ENCODE assay signal across 9 cellular contexts in the genomic region with DNA sequence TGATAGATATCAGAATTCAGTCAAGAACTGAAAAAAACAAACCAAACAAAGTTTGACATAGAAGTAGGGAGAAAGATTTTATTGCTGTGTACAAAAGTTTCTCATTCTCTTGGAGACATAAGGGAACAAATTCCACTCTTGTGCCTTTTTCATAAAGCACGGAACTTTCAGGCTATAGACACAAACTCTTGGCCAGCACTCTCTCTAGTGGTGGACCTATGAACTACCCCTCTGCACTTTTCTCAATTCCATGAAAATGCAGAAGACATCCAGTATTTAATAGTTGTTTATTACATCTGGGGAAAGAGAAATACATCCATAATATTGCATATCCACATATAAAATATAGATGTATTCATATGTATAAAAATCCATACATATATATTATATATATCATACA.
A peak's percentile ranks its signal among the peaks of the same experiment; 100 is the strongest.
DNase-seq lines count a peak whose midpoint lies in the region; ATAC-seq, FAIRE-seq and TF ChIP-seq lines count a peak whose summit lies in the region.
"Had no signal": no experiment of that assay in that cellular context is flagged by ENCODE, and none has a peak within 500 bp of the region (broad histone marks: within the 10 kb centered on the region; RNA-seq: fewer than 3 reads in every experiment).

No MANE protein-coding gene starts in this region.

- no peaks in the 10 kb centered on the region for H3K79me2 ChIP-seq in endothelial cell of umbilical vein (ENCODE audit: control insufficient read depth, insufficient read depth, low read length)

- no peaks in the 10 kb centered on the region for H3K4me1 Mint-ChIP-seq in nephron progenitor cell

- no peak overlapping the region; the same call in 2 of the 3 replicates for H3K4me2 ChIP-seq in A549
- no peak overlapping the region for H3K4me2 ChIP-seq in endothelial cell of umbilical vein (ENCODE audit: insufficient read depth, low read length)

- CTCF ChIA-PET in A549 (lab: Yijun Ruan, JAX) = no interaction called here
- CTCF ChIA-PET in endothelial cell of umbilical vein (lab: Charles Lee) = interaction anchor here (0.8 to 1.9 kb wide), 7 partner anchors 10 to 296 kb away, joined by 3 to 7 read pairs (median 4); partner anchors contain the start of gene HS3ST1

- FAIRE-seq in A549 (lab: Jason Lieb, UNC) = no peak
- FAIRE-seq in endothelial cell of umbilical vein (lab: Jason Lieb, UNC) = peak; percentile 59

- POLR2A ChIA-PET in A549 (lab: Yijun Ruan, JAX) (no interaction called here), endothelial cell of umbilical vein (lab: Charles Lee) (no interaction called here)

- ATAC-seq in A549 (no peak), HG02610 (IDR thresholded peaks at IDR 0.05; ENCODE audit: unreplicated experiment) (no peak)
- ATAC-seq: activated T-cell treated with anti-CD3 and anti-CD28 coated beads, Interleukin-2, amount 50 U/mL, for 72 hours had no signal

- no peak overlapping the region for H3K4me3 ChIP-seq in A549
- no peak overlapping the region for H3K4me3 ChIP-seq in endothelial cell of umbilical vein (replicated peaks in 1 of 3; ENCODE audit: insufficient read depth in 1 of 3, low read depth in 1 of 3, low read length in 3 of 3)

- H3K9ac ChIP-seq in endothelial cell of umbilical vein (replicated peaks; ENCODE audit: extremely low read depth, insufficient read depth, low read length) = no peak overlapping the region

- DNase-seq in A549 (ENCODE audit: low read depth in 1 of 2, low spot score in 1 of 2) (peak; percentile 2 to 21), GM13976 (ENCODE audit: low spot score) (peak; percentile 30), NCI-H2196 treated with DMSO at 0.1 percent for 48 hours (lab: John Stamatoyannopoulos, UW; ENCODE audit: unreplicated experiment) (peak; percentile 12), endothelial cell of umbilical vein (ENCODE audit: low read depth, low spot score) (peak; percentile 62), nephron progenitor cell (no peak), NK-92 (lab: John Stamatoyannopoulos, UW; ENCODE audit: unreplicated experiment) (no peak)
- no peak for DNase-seq in stimulated activated CD4-positive, alpha-beta T cell treated with anti-CD3 and anti-CD28 coated beads, Interleukin-2, amount 100 ng/mL, for 24 hours

- no peak overlapping the region for H3K4me3 Mint-ChIP-seq in nephron progenitor cell
- H3K4me3 Mint-ChIP-seq: activated T-cell treated with anti-CD3 and anti-CD28 coated beads, Interleukin-2, amount 50 U/mL, for 72 hours had no signal

- H4K20me1 ChIP-seq in endothelial cell of umbilical vein (replicated peaks; ENCODE audit: control insufficient read depth, extremely low read depth, insufficient read depth, low read length) = no peaks in the 10 kb centered on the region

- in situ Hi-C loops in GM13976 (cut with MboI; ENCODE audit: low sequenced_read_pairs, unreplicated experiment) = loop anchor here (25.0 kb wide), 1 partner anchor 1133 kb away; no protein-coding TSS in a partner anchor

- BruUV-seq in endothelial cell of umbilical vein (replicated peaks; lab: Mats Ljungman, UMichigan) = no TSS peak

- intact Hi-C loops in endothelial cell of umbilical vein (cut with micrococcal nuclease) = loop anchor here (1.0 to 5.0 kb wide), 5 partner anchors 98 to 1166 kb away; no protein-coding TSS in a partner anchor

- TF ChIP-seq POLR2A in A549 (IDR thresholded peaks at IDR 0.05; ENCODE audit: low read length) (no peak), endothelial cell of umbilical vein (IDR thresholded peaks at IDR 0.05; ENCODE audit: low read depth, low read length) (no peak)

- no peaks in the 10 kb centered on the region for H3K36me3 ChIP-seq in endothelial cell of umbilical vein (ENCODE audit: control insufficient read depth in 2 of 2, extremely low read depth in 1 of 2, insufficient read depth in 2 of 2, low read length in 2 of 2)

- H3K9me3 ChIP-seq in A549 (no peaks in the 10 kb centered on the region), endothelial cell of umbilical vein (replicated peaks; ENCODE audit: control insufficient read depth, insufficient read depth, low read length) (no peaks in the 10 kb centered on the region)

- no peaks in the 10 kb centered on the region for H3K9me1 ChIP-seq in endothelial cell of umbilical vein (replicated peaks; ENCODE audit: control insufficient read depth, extremely low read depth, insufficient read depth, low read length)

- H3K4me1 ChIP-seq in A549 = no peaks in the 10 kb centered on the region
- peaks cover 9% of the 10 kb centered on the region for H3K4me1 ChIP-seq in endothelial cell of umbilical vein (ENCODE audit: control insufficient read depth, extremely low read depth, insufficient read depth, low read length)

- H3K27ac ChIP-seq in A549 (0 out of 6 replicates have a peak overlapping the region, but pooled peaks have one; percentile 16 to 28), endothelial cell of umbilical vein (ENCODE audit: insufficient read depth, low read depth, low read length) (no peak overlapping the region)

- H2AFZ ChIP-seq in endothelial cell of umbilical vein (ENCODE audit: low read depth, low read length) = no peak overlapping the region

- peak; percentile 57 to 64 for TF ChIP-seq RAD21 in A549 (conservative IDR thresholded peaks at IDR 0.05 in 1 of 2, IDR thresholded peaks at IDR 0.05 in 1 of 2)

- peaks cover 4% of the 10 kb centered on the region for H3K27me3 Mint-ChIP-seq in nephron progenitor cell (ENCODE audit: low read depth, poor library complexity)

- no peaks in the 10 kb centered on the region for H3K27me3 ChIP-seq in endothelial cell of umbilical vein (ENCODE audit: control insufficient read depth in 2 of 2, insufficient read depth in 2 of 2, low read length in 2 of 2)

- TF ChIP-seq EP300 in A549 (IDR thresholded peaks at IDR 0.05) = no peak

- H3K36me3 Mint-ChIP-seq in nephron progenitor cell (ENCODE audit: low read depth) = no peaks in the 10 kb centered on the region

- no peak overlapping the region for H3K27ac Mint-ChIP-seq in nephron progenitor cell
- H3K27ac Mint-ChIP-seq: activated T-cell treated with anti-CD3 and anti-CD28 coated beads, Interleukin-2, amount 50 U/mL, for 72 hours had no signal

- dilution Hi-C loops in endothelial cell of umbilical vein (cut with MboI; ENCODE audit: extremely low pct_ligation_motif_present, low sequenced_read_pairs) = no loop called here

- WGBS in A549 (ENCODE audit: missing lambda C conversion rate) = 5% methylated on average over 1 of the region's 1 CpG

- H3K9me3 Mint-ChIP-seq in nephron progenitor cell = no peaks in the 10 kb centered on the region

- TF ChIP-seq CTCF in A549 (IDR thresholded peaks at IDR 0.05) (peak; percentile 38; the same call in 2 of the 3 replicates), GM13976 (IDR thresholded peaks at IDR 0.05; ENCODE audit: borderline replicate concordance, control extremely low read depth, extremely low read depth, insufficient read depth, missing control alignments) (peak; percentile 10), endothelial cell of umbilical vein (IDR thresholded peaks at IDR 0.05; ENCODE audit: extremely low read depth in 1 of 2, insufficient read depth in 1 of 2, low read depth in 1 of 2, low read length in 2 of 2) (peak; percentile 62 to 77), nephron progenitor cell (IDR thresholded peaks at IDR 0.05) (peak; percentile 64)

TF ChIP-seq in A549, 52 proteins besides CTCF, POLR2A, EP300 and RAD21:
- TF ChIP-seq SMC3 (IDR thresholded peaks at IDR 0.05) (peak; percentile 53), NR3C1 (IDR thresholded peaks at IDR 0.05) (no peak), KDM1A (IDR thresholded peaks at IDR 0.05; ENCODE audit: low read depth) (no peak)

TF ChIP-seq in endothelial cell of umbilical vein, 7 proteins besides CTCF, POLR2A, EP300 and RAD21:
- no peak for TF ChIP-seq EZH2 (IDR thresholded peaks at IDR 0.05; ENCODE audit: borderline replicate concordance, low read depth, low read length, severe bottlenecking)
- TF ChIP-seq POLR2AphosphoS5 (IDR thresholded peaks at IDR 0.05; ENCODE audit: insufficient read depth, low read depth, low read length) = no peak
- TF ChIP-seq MAX (IDR thresholded peaks at IDR 0.05; ENCODE audit: insufficient read depth, insufficient read length) = no peak
- no peak for TF ChIP-seq GATA2 (IDR thresholded peaks at IDR 0.05; ENCODE audit: insufficient read depth, insufficient read length, low read depth, low read length)

Comparison
In these comparisons a context has a peak if more than half of its experiments do, and no peak if none do; other contexts are left out.
1. DNase-seq: peak in A549 (2 of 2), GM13976 (single experiment), NCI-H2196 treated with DMSO at 0.1 percent for 48 hours (single experiment) and endothelial cell of umbilical vein (single experiment); none in nephron progenitor cell (single experiment), NK-92 (single experiment) and stimulated activated CD4-positive, alpha-beta T cell treated with anti-CD3 and anti-CD28 coated beads, Interleukin-2, amount 100 ng/mL, for 24 hours (0 of 2).
2. CTCF ChIP-seq: peak in every context shown above with its lines; median percentile 70 in endothelial cell of umbilical vein; 64 in nephron progenitor cell; 38 in A549; 10 in GM13976.